Comparison of ENCODE assay signal across 30 cellular contexts in genomic region chr17:78847052-78847451, GRCh38. TPM values are rescaled to one million over a fixed set of nuclear protein-coding genes. Genes with fewer than 3 reads are reported as not detected.
"Had no signal": no experiment of that assay in that cellular context is flagged by ENCODE, and none has a peak within 500 bp of the region (broad histone marks: within the 10 kb centered on the region; RNA-seq: fewer than 3 reads in every experiment).

No MANE protein-coding gene starts in this region.

- H3K36me3 ChIP-seq: left ventricle myocardium inferior, neural progenitor cell, right atrium auricular region, right lobe of liver, stomach, thyroid gland, transverse colon, upper lobe of left lung, vagina had no signal

- DNase-seq: hypothalamus; immature natural killer cell; kidney; left colon; left ventricle myocardium inferior; midbrain; mucosa of descending colon; naive thymus-derived CD4-positive, alpha-beta T cell; occipital lobe; right lobe of liver; stimulated activated CD4-positive, alpha-beta T cell treated with anti-CD3 and anti-CD28 coated beads, Interleukin-12 subunit alpha, Interleukin-12 subunit beta, amount 100 ng/mL, for 4 hours; stimulated activated CD4-positive, alpha-beta T cell treated with anti-CD3 and anti-CD28 coated beads, Interleukin-15, amount 100 ng/mL, for 24 hours; stimulated activated CD4-positive, alpha-beta T cell treated with anti-CD3 and anti-CD28 coated beads, Interleukin-2, amount 100 ng/mL, for 24 hours; stimulated activated CD4-positive, alpha-beta T cell treated with anti-CD3 and anti-CD28 coated beads, Interleukin-4, amount 100 ng/mL, for 1 hour; stimulated activated naive B cell treated with anti-CD40 and anti-IgM and Interleukin-4, amounts not matched to agents 10 μg/mL and 1 μg/mL and 100 μg/mL, for 72 hours; stimulated activated naive CD8-positive, alpha-beta T cell treated with anti-CD3 and anti-CD28 coated beads, Interleukin-15, Interleukin-2, amounts not matched to agents 100 U/mL and 50 U/mL, for 24 hours; stomach; testis; thyroid gland; transverse colon; upper lobe of left lung had no signal

- H3K4me3 ChIP-seq: left ventricle myocardium inferior, lung, mucosa of descending colon, neural progenitor cell, right atrium auricular region, right lobe of liver, stomach, testis, thyroid gland, transverse colon, upper lobe of left lung, vagina had no signal

- H3K4me1 ChIP-seq: left ventricle myocardium inferior, neural progenitor cell, right atrium auricular region, right lobe of liver, testis, thyroid gland, upper lobe of left lung, vagina had no signal

- H3K36me3 Mint-ChIP-seq: immature natural killer cell; memory B cell; naive thymus-derived CD4-positive, alpha-beta T cell; neural progenitor cell; stimulated activated naive B cell treated with anti-CD40 and anti-IgM and Interleukin-4, amounts not matched to agents 10 μg/mL and 1 μg/mL and 100 μg/mL, for 72 hours had no signal

- H3K9me3 Mint-ChIP-seq: immature natural killer cell; memory B cell; naive thymus-derived CD4-positive, alpha-beta T cell; nephron; neural progenitor cell; stimulated activated naive B cell treated with anti-CD40 and anti-IgM and Interleukin-4, amounts not matched to agents 10 μg/mL and 1 μg/mL and 100 μg/mL, for 72 hours had no signal

- FAIRE-seq: islet of Langerhans, kidney had no signal

- H3K27ac ChIP-seq: left ventricle myocardium inferior, neural progenitor cell, neutrophil, right atrium auricular region, right lobe of liver, stomach, testis, thyroid gland, transverse colon, upper lobe of left lung, vagina had no signal

- H3K4me1 Mint-ChIP-seq: nephron, neural progenitor cell had no signal

- ATAC-seq: left colon; mucosa of descending colon; naive thymus-derived CD4-positive, alpha-beta T cell; right lobe of liver; stimulated activated naive B cell treated with anti-CD40 and anti-IgM and Interleukin-4, amounts not matched to agents 10 μg/mL and 1 μg/mL and 100 μg/mL, for 72 hours; stimulated activated naive CD8-positive, alpha-beta T cell treated with anti-CD3 and anti-CD28 coated beads, Interleukin-15, Interleukin-2, amounts not matched to agents 100 U/mL and 50 U/mL, for 24 hours had no signal

- H3K27me3 Mint-ChIP-seq: memory B cell; naive thymus-derived CD4-positive, alpha-beta T cell; progenitor cell of endocrine pancreas; stimulated activated naive B cell treated with anti-CD40 and anti-IgM and Interleukin-4, amounts not matched to agents 10 μg/mL and 1 μg/mL and 100 μg/mL, for 72 hours had no signal

- H3K27ac Mint-ChIP-seq: immature natural killer cell; memory B cell; naive thymus-derived CD4-positive, alpha-beta T cell; nephron; neural progenitor cell; progenitor cell of endocrine pancreas; stimulated activated naive B cell treated with anti-CD40 and anti-IgM and Interleukin-4, amounts not matched to agents 10 μg/mL and 1 μg/mL and 100 μg/mL, for 72 hours had no signal

- H3K27me3 ChIP-seq: neural progenitor cell, neutrophil, right atrium auricular region, right lobe of liver, stomach, testis, thyroid gland, transverse colon, upper lobe of left lung, vagina had no signal

- H3K4me3 Mint-ChIP-seq: immature natural killer cell; memory B cell; naive thymus-derived CD4-positive, alpha-beta T cell; nephron; neural progenitor cell; stimulated activated naive B cell treated with anti-CD40 and anti-IgM and Interleukin-4, amounts not matched to agents 10 μg/mL and 1 μg/mL and 100 μg/mL, for 72 hours had no signal

- H3K9me3 ChIP-seq: left ventricle myocardium inferior, mucosa of descending colon, neutrophil, right atrium auricular region, right lobe of liver, stomach, testis, thyroid gland, transverse colon, upper lobe of left lung, vagina had no signal

RNA-seq across cellular contexts. Expression of gene CEP295NL, which starts 55.9 kb away (rescaled TPM):
- polyA plus RNA-seq: immature natural killer cell; naive thymus-derived CD4-positive, alpha-beta T cell had no signal
